ENCODE assay signal across 8 cellular contexts in genomic region chr5:136212252-136212721, GRCh38. TPM values are rescaled to one million over a fixed set of nuclear protein-coding genes. Genes with fewer than 3 reads are reported as not detected.
DNase-seq lines count a peak whose midpoint lies in the region; ATAC-seq, FAIRE-seq and TF ChIP-seq lines count a peak whose summit lies in the region.

No MANE protein-coding gene starts in this region.

- TF ChIP-seq POLR2A in A549 (IDR thresholded peaks at IDR 0.05; ENCODE audit: low read length) (no peak), breast epithelium (IDR thresholded peaks at IDR 0.05) (no peak)

- TF ChIP-seq CTCF in A549 (IDR thresholded peaks at IDR 0.05) (peak; percentile 83), GM12872 (IDR thresholded peaks at IDR 0.05; ENCODE audit: insufficient read depth, low read depth, low read length) (peak; percentile 90), breast epithelium (IDR thresholded peaks at IDR 0.05) (peak; percentile 65 to 81 (median 81))

- no peaks in the 10 kb centered on the region for H3K36me3 ChIP-seq in breast epithelium

- peak; percentile 50 to 61 for DNase-seq in A549 (ENCODE audit: low read depth in 1 of 2, low spot score in 1 of 2)
- DNase-seq in HTR-8/SVneo (ENCODE audit: insufficient read length, low spot score): peak; percentile 63
- DNase-seq in T-helper 1 cell: peak in 3 of 5 donors; percentile 7 to 32 (median 28)
- no peak for DNase-seq in breast epithelium (ENCODE audit: low spot score in 2 of 2)
- DNase-seq in left colon: peak; percentile 39 to 72
- peak; percentile 6 for DNase-seq in stimulated activated CD8-positive, alpha-beta memory T cell treated with anti-CD3 and anti-CD28 coated beads, Interleukin-12 subunit alpha, Interleukin-12 subunit beta, amount 100 ng/mL, for 4 hours (ENCODE audit: low read depth)

- WGBS in A549 (ENCODE audit: missing lambda C conversion rate): 36% methylated on average over 10 of the region's 10 CpGs

- H3K4me3 ChIP-seq in A549 (no peak overlapping the region), breast epithelium (no peak overlapping the region)

- no peak for TF ChIP-seq EP300 in A549 (IDR thresholded peaks at IDR 0.05)

- H3K9me3 ChIP-seq in A549 (no peaks in the 10 kb centered on the region), breast epithelium (no peaks in the 10 kb centered on the region)

- POLR2A ChIA-PET in A549 (lab: Yijun Ruan, JAX): no interaction called here

- H3K27me3 ChIP-seq in breast epithelium: peaks cover 0 to 20% of the 10 kb centered on the region in 2 donors

- intact Hi-C loops in breast epithelium (cut with DNase I; ENCODE audit: low total_unique reads) (no loop called here), left colon (cut with DNase I, micrococcal nuclease) (loop anchor here (5.0 to 10.0 kb wide), 2 partner anchors 325 to 327 kb away; no protein-coding TSS in a partner anchor)

- CTCF ChIA-PET in A549 (lab: Yijun Ruan, JAX): interaction anchor here (0.6 to 5.1 kb wide), 39 partner anchors 12 to 1547 kb away, joined by 3 to 41 read pairs (median 4); partner anchors contain the start of genes SMIM32 and TGFBI

- FAIRE-seq in A549 (lab: Jason Lieb, UNC) (no peak), HTR-8/SVneo (lab: Jason Lieb, UNC) (peak; percentile 9)

- H3K4me2 ChIP-seq in A549: no peak overlapping the region

- no peak overlapping the region for H3K27ac ChIP-seq in A549
- H3K27ac ChIP-seq in breast epithelium: no peak overlapping the region

- H3K4me1 ChIP-seq in A549: no peaks in the 10 kb centered on the region
- H3K4me1 ChIP-seq in breast epithelium: no peaks in the 10 kb centered on the region

- peak in 1 of 2 experiments; percentile 74; a peak in 3 of 6 replicates for ATAC-seq in A549
- peak; percentile 86 for ATAC-seq in left colon
- ATAC-seq in activated CD4-positive, CD25-positive, alpha-beta regulatory T cell treated with anti-CD3 and anti-CD28 coated beads, Interleukin-2, amount 50 U/mL, for 24 hours: no peak

- peak; percentile 79 to 80 for TF ChIP-seq RAD21 in A549 (conservative IDR thresholded peaks at IDR 0.05 in 1 of 2, IDR thresholded peaks at IDR 0.05 in 1 of 2)

TF ChIP-seq in A549, 52 proteins besides CTCF, POLR2A, EP300 and RAD21:
- TF ChIP-seq MAFK (IDR thresholded peaks at IDR 0.05; ENCODE audit: partially characterized antibody) (no peak), TFCP2L1 (CRISPR knock-in tag; IDR thresholded peaks at IDR 0.05) (no peak), HOXB5 (CRISPR knock-in tag; IDR thresholded peaks at IDR 0.05) (no peak), KDM1A (IDR thresholded peaks at IDR 0.05; ENCODE audit: low read depth) (no peak), SMC3 (IDR thresholded peaks at IDR 0.05) (peak; percentile 83)

RNA-seq across cellular contexts. Expression of gene SMIM32, which starts 19.3 kb away (rescaled TPM):
- polyA plus RNA-seq in A549 (2011; rRNA removed): not detected in 2 replicates
- not detected in 2 replicates for polyA plus RNA-seq in A549 (2012; cell fraction: cytosol; rRNA removed)
- not detected in 2 replicates for polyA plus RNA-seq in A549 (2012; cell fraction: nucleus; rRNA removed)
- not detected in 3 replicates for polyA plus RNA-seq in A549 (2017; fragmentation: RNase III; extraction: RNeasy Plus Mini Kit Qiagen cat#74134 plus additional on column Dnase treatment)
- polyA minus RNA-seq in A549 (2011; rRNA and poly(A)+ RNA removed): not detected in 2 replicates
- total RNA-seq in breast epithelium: not detected
- total RNA-seq in left colon: 10 to 100 TPM; 17.7 to 23.5 TPM

Comparison
In these comparisons a context has a peak if more than half of its experiments do, and no peak if none do; other contexts are left out.
1. DNase-seq: peak in A549 (2 of 2), HTR-8/SVneo (single experiment), T-helper 1 cell (3 of 5), left colon (2 of 2) and stimulated activated CD8-positive, alpha-beta memory T cell treated with anti-CD3 and anti-CD28 coated beads, Interleukin-12 subunit alpha, Interleukin-12 subunit beta, amount 100 ng/mL, for 4 hours (single experiment); none in breast epithelium (0 of 2).
2. RNA of gene SMIM32, which starts 19.3 kb away (total RNA-seq): 17.7 to 23.5 TPM in left colon; not detected in breast epithelium; every median in the first group is over 10 times any median in the second.
3. Peak in every context shown above with its lines, with median percentiles within 50 percentile points of each other: CTCF ChIP-seq.